3 cellular contexts compared by ENCODE assay signal in the genomic region with DNA sequence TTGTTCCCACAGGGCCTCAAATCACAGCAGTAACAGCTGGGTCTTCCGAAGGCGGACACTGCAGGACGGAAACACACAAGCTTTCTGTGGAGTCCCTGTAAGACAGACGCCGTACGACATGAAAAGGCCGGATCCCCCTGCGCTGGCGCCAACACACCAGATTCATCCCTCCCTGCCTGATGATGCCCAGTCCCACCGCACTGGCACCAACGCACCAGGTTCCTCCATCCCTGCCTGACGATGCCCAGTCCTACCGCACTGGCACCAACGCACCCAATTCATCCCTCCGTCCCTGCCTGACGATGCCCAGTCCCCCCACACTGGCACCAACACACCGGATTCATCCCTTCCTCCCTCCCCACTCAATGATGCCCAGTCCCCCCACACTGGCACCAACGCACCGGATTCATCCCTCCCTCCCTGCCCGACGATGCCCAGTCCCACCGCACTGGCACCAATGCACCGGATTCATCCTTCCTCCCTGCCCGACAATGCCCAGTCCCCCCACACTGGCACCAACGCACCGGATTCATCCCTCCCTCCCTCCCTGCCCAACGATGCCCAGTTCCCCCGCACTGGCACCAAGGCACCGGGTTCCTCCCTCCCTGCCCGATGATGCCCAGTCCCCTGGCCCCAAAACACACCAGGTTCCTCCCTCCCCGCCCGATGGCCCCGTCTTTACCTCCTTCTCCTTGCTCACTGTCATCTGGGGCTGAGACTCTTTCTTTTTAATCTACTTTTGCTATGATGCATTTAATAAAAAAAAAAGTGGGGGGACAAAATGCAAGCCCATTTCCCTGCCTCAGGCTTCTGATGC.
TF ChIP-seq lines count a peak whose summit lies in the region.

No MANE protein-coding gene starts in this region.

TF ChIP-seq in SK-N-SH, 30 proteins besides CTCF, POLR2A, EP300 and RAD21:
- TF ChIP-seq, protein P1, sequence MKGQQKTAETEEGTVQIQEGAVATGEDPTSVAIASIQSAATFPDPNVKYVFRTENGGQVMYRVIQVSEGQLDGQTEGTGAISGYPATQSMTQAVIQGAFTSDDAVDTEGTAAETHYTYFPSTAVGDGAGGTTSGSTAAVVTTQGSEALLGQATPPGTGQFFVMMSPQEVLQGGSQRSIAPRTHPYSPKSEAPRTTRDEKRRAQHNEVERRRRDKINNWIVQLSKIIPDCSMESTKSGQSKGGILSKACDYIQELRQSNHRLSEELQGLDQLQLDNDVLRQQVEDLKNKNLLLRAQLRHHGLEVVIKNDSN (IDR thresholded peaks at IDR 0.05; ENCODE audit: borderline replicate concordance, low read depth) = no peak
- TF ChIP-seq GABPA (IDR thresholded peaks at IDR 0.05; ENCODE audit: low read depth) = no peak
- no peak for TF ChIP-seq EZH2phosphoT487 (IDR thresholded peaks at IDR 0.05; ENCODE audit: borderline replicate concordance, low read depth)
- TF ChIP-seq, protein P2, sequence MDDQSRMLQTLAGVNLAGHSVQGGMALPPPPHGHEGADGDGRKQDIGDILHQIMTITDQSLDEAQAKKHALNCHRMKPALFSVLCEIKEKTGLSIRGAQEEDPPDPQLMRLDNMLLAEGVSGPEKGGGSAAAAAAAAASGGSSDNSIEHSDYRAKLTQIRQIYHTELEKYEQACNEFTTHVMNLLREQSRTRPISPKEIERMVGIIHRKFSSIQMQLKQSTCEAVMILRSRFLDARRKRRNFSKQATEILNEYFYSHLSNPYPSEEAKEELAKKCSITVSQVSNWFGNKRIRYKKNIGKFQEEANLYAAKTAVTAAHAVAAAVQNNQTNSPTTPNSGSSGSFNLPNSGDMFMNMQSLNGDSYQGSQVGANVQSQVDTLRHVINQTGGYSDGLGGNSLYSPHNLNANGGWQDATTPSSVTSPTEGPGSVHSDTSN (IDR thresholded peaks at IDR 0.05) = no peak
- no peak for TF ChIP-seq NRF1 (IDR thresholded peaks at IDR 0.05; ENCODE audit: low read depth, low read length)
- no peak for TF ChIP-seq FOXM1 (IDR thresholded peaks at IDR 0.05; ENCODE audit: low read depth)
- no peak for TF ChIP-seq CHD2 (IDR thresholded peaks at IDR 0.05; ENCODE audit: low read length, partially characterized antibody)
- TF ChIP-seq, protein P3, sequence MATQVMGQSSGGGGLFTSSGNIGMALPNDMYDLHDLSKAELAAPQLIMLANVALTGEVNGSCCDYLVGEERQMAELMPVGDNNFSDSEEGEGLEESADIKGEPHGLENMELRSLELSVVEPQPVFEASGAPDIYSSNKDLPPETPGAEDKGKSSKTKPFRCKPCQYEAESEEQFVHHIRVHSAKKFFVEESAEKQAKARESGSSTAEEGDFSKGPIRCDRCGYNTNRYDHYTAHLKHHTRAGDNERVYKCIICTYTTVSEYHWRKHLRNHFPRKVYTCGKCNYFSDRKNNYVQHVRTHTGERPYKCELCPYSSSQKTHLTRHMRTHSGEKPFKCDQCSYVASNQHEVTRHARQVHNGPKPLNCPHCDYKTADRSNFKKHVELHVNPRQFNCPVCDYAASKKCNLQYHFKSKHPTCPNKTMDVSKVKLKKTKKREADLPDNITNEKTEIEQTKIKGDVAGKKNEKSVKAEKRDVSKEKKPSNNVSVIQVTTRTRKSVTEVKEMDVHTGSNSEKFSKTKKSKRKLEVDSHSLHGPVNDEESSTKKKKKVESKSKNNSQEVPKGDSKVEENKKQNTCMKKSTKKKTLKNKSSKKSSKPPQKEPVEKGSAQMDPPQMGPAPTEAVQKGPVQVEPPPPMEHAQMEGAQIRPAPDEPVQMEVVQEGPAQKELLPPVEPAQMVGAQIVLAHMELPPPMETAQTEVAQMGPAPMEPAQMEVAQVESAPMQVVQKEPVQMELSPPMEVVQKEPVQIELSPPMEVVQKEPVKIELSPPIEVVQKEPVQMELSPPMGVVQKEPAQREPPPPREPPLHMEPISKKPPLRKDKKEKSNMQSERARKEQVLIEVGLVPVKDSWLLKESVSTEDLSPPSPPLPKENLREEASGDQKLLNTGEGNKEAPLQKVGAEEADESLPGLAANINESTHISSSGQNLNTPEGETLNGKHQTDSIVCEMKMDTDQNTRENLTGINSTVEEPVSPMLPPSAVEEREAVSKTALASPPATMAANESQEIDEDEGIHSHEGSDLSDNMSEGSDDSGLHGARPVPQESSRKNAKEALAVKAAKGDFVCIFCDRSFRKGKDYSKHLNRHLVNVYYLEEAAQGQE (IDR thresholded peaks at IDR 0.05; ENCODE audit: low read depth, low read length) = no peak
TF ChIP-seq in SK-N-SH: peak in this region for 0.

TF ChIP-seq in SK-N-SH treated with all-trans-retinoic acid at 6 μM for 48 hours, 23 proteins besides CTCF, POLR2A, EP300 and RAD21 (continues in another document):
- TF ChIP-seq PPARA (CRISPR knock-in tag; IDR thresholded peaks at IDR 0.05; ENCODE audit: borderline replicate concordance) (no peak), TCF4 (CRISPR knock-in tag; IDR thresholded peaks at IDR 0.05; ENCODE audit: borderline replicate concordance) (no peak), ZNF70 (CRISPR knock-in tag; IDR thresholded peaks at IDR 0.05) (no peak; the same call in 1 of the 2 replicates), TOX (CRISPR knock-in tag; IDR thresholded peaks at IDR 0.05; ENCODE audit: borderline replicate concordance) (no peak), ZNF8 (CRISPR knock-in tag; IDR thresholded peaks at IDR 0.05) (no peak), ZNF565 (CRISPR knock-in tag; conservative IDR thresholded peaks at IDR 0.05; ENCODE audit: low read depth) (no peak), ZFP3 (CRISPR knock-in tag; IDR thresholded peaks at IDR 0.05) (no peak), GLIS3 (CRISPR knock-in tag; IDR thresholded peaks at IDR 0.05) (no peak), ARNTL (CRISPR knock-in tag; IDR thresholded peaks at IDR 0.05; ENCODE audit: borderline replicate concordance, low read depth) (no peak), BACH2 (CRISPR knock-in tag; IDR thresholded peaks at IDR 0.05; ENCODE audit: borderline replicate concordance) (no peak), ZFP30 (CRISPR knock-in tag; IDR thresholded peaks at IDR 0.05) (no peak), OSR1 (CRISPR knock-in tag; IDR thresholded peaks at IDR 0.05) (no peak), ISL1 (CRISPR knock-in tag; IDR thresholded peaks at IDR 0.05) (no peak)
- TF ChIP-seq, protein P4, sequence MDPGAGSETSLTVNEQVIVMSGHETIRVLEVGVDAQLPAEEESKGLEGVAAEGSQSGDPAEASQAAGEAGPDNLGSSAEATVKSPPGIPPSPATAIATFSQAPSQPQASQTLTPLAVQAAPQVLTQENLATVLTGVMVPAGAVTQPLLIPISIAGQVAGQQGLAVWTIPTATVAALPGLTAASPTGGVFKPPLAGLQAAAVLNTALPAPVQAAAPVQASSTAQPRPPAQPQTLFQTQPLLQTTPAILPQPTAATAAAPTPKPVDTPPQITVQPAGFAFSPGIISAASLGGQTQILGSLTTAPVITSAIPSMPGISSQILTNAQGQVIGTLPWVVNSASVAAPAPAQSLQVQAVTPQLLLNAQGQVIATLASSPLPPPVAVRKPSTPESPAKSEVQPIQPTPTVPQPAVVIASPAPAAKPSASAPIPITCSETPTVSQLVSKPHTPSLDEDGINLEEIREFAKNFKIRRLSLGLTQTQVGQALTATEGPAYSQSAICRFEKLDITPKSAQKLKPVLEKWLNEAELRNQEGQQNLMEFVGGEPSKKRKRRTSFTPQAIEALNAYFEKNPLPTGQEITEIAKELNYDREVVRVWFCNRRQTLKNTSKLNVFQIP (CRISPR knock-in tag; IDR thresholded peaks at IDR 0.05; ENCODE audit: borderline replicate concordance, low read depth) = no peak
- TF ChIP-seq, protein P5, sequence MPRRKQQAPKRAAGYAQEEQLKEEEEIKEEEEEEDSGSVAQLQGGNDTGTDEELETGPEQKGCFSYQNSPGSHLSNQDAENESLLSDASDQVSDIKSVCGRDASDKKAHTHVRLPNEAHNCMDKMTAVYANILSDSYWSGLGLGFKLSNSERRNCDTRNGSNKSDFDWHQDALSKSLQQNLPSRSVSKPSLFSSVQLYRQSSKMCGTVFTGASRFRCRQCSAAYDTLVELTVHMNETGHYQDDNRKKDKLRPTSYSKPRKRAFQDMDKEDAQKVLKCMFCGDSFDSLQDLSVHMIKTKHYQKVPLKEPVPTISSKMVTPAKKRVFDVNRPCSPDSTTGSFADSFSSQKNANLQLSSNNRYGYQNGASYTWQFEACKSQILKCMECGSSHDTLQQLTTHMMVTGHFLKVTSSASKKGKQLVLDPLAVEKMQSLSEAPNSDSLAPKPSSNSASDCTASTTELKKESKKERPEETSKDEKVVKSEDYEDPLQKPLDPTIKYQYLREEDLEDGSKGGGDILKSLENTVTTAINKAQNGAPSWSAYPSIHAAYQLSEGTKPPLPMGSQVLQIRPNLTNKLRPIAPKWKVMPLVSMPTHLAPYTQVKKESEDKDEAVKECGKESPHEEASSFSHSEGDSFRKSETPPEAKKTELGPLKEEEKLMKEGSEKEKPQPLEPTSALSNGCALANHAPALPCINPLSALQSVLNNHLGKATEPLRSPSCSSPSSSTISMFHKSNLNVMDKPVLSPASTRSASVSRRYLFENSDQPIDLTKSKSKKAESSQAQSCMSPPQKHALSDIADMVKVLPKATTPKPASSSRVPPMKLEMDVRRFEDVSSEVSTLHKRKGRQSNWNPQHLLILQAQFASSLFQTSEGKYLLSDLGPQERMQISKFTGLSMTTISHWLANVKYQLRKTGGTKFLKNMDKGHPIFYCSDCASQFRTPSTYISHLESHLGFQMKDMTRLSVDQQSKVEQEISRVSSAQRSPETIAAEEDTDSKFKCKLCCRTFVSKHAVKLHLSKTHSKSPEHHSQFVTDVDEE (CRISPR knock-in tag; IDR thresholded peaks at IDR 0.05) = no peak

TF ChIP-seq in WTC11, 78 proteins besides CTCF, POLR2A, EP300 and RAD21 (continues in another document):
- TF ChIP-seq, protein P6, sequence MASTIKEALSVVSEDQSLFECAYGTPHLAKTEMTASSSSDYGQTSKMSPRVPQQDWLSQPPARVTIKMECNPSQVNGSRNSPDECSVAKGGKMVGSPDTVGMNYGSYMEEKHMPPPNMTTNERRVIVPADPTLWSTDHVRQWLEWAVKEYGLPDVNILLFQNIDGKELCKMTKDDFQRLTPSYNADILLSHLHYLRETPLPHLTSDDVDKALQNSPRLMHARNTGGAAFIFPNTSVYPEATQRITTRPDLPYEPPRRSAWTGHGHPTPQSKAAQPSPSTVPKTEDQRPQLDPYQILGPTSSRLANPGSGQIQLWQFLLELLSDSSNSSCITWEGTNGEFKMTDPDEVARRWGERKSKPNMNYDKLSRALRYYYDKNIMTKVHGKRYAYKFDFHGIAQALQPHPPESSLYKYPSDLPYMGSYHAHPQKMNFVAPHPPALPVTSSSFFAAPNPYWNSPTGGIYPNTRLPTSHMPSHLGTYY (CRISPR knock-in tag; IDR thresholded peaks at IDR 0.05) = no peak
- TF ChIP-seq ZNF423 (CRISPR knock-in tag; IDR thresholded peaks at IDR 0.05) = no peak
- no peak for TF ChIP-seq ZNF416 (CRISPR knock-in tag; IDR thresholded peaks at IDR 0.05)
- TF ChIP-seq TP53 (CRISPR knock-in tag; IDR thresholded peaks at IDR 0.05) = no peak
- TF ChIP-seq, protein P7, sequence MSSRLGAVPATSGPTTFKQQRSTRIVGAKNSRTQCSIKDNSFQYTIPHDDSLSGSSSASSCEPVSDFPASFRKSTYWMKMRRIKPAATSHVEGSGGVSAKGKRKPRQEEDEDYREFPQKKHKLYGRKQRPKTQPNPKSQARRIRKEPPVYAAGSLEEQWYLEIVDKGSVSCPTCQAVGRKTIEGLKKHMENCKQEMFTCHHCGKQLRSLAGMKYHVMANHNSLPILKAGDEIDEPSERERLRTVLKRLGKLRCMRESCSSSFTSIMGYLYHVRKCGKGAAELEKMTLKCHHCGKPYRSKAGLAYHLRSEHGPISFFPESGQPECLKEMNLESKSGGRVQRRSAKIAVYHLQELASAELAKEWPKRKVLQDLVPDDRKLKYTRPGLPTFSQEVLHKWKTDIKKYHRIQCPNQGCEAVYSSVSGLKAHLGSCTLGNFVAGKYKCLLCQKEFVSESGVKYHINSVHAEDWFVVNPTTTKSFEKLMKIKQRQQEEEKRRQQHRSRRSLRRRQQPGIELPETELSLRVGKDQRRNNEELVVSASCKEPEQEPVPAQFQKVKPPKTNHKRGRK (CRISPR knock-in tag; IDR thresholded peaks at IDR 0.05; ENCODE audit: borderline replicate concordance) = no peak
- TF ChIP-seq, protein P1 (CRISPR knock-in tag; IDR thresholded peaks at IDR 0.05) = no peak
- TF ChIP-seq, protein P8, sequence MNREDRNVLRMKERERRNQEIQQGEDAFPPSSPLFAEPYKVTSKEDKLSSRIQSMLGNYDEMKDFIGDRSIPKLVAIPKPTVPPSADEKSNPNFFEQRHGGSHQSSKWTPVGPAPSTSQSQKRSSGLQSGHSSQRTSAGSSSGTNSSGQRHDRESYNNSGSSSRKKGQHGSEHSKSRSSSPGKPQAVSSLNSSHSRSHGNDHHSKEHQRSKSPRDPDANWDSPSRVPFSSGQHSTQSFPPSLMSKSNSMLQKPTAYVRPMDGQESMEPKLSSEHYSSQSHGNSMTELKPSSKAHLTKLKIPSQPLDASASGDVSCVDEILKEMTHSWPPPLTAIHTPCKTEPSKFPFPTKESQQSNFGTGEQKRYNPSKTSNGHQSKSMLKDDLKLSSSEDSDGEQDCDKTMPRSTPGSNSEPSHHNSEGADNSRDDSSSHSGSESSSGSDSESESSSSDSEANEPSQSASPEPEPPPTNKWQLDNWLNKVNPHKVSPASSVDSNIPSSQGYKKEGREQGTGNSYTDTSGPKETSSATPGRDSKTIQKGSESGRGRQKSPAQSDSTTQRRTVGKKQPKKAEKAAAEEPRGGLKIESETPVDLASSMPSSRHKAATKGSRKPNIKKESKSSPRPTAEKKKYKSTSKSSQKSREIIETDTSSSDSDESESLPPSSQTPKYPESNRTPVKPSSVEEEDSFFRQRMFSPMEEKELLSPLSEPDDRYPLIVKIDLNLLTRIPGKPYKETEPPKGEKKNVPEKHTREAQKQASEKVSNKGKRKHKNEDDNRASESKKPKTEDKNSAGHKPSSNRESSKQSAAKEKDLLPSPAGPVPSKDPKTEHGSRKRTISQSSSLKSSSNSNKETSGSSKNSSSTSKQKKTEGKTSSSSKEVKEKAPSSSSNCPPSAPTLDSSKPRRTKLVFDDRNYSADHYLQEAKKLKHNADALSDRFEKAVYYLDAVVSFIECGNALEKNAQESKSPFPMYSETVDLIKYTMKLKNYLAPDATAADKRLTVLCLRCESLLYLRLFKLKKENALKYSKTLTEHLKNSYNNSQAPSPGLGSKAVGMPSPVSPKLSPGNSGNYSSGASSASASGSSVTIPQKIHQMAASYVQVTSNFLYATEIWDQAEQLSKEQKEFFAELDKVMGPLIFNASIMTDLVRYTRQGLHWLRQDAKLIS (CRISPR knock-in tag; IDR thresholded peaks at IDR 0.05; ENCODE audit: borderline replicate concordance) = no peak
- TF ChIP-seq ZNF219 (CRISPR knock-in tag; IDR thresholded peaks at IDR 0.05; ENCODE audit: borderline replicate concordance) = no peak
- no peak for TF ChIP-seq FOXJ3 (CRISPR knock-in tag; IDR thresholded peaks at IDR 0.05; ENCODE audit: borderline replicate concordance)
- TF ChIP-seq, protein P9, sequence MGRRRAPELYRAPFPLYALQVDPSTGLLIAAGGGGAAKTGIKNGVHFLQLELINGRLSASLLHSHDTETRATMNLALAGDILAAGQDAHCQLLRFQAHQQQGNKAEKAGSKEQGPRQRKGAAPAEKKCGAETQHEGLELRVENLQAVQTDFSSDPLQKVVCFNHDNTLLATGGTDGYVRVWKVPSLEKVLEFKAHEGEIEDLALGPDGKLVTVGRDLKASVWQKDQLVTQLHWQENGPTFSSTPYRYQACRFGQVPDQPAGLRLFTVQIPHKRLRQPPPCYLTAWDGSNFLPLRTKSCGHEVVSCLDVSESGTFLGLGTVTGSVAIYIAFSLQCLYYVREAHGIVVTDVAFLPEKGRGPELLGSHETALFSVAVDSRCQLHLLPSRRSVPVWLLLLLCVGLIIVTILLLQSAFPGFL (CRISPR knock-in tag; IDR thresholded peaks at IDR 0.05; ENCODE audit: borderline replicate concordance) = no peak
